In genomic region chr1:218275823-218276222, GRCh38 we compare ENCODE assay signal across 7 cellular contexts.
"Had no signal": no experiment of that assay in that cellular context is flagged by ENCODE, and none has a peak within 500 bp of the region (broad histone marks: within the 10 kb centered on the region; RNA-seq: fewer than 3 reads in every experiment).

No MANE protein-coding gene starts in this region.

- FAIRE-seq: HepG2, HTR-8/SVneo had no signal

- DNase-seq: IMR-90, KBM-7, KG1 had no signal

- H3K9ac ChIP-seq: KMS-11 had no signal

- H3K4me2 ChIP-seq: KMS-11 had no signal

- H3K27ac ChIP-seq: HL-60, KMS-11 had no signal

- ATAC-seq: HepG2 had no signal
